19 cellular contexts compared by ENCODE assay signal in the genomic region with DNA sequence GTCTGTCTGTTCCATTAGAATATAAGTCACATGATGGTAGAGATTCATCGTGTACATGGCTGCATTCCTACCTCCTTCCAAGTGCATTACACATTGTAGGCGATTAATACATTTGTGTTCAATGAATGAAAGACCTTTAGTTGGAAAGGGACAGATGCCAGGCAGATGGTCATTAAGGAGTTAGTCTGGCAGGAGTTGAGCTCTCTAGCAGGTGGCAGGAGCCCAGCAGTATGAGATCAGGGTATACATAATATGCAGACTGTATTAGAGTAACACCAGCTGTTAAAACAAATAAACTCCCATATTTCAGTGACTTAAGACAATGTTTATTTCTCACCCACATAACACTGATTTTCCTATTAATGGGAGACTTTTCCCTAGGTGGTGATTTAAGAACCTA.
DNase-seq lines count a peak whose midpoint lies in the region; ATAC-seq and TF ChIP-seq lines count a peak whose summit lies in the region.
"Had no signal": no experiment of that assay in that cellular context is flagged by ENCODE, and none has a peak within 500 bp of the region (broad histone marks: within the 10 kb centered on the region; RNA-seq: fewer than 3 reads in every experiment).

No MANE protein-coding gene starts in this region.

- no peak overlapping the region for H3K4me3 Mint-ChIP-seq in activated T-helper 17 cell treated with anti-CD3 and anti-CD28 coated beads, Interleukin-2, amount 50 U/mL, for 72 hours
- H3K4me3 Mint-ChIP-seq: B cell, CD14-positive monocyte, GM23338 had no signal

- no peak for ATAC-seq in activated T-helper 17 cell treated with anti-CD3 and anti-CD28 coated beads, Interleukin-2, amount 50 U/mL, for 72 hours (replicated peaks)
- ATAC-seq: GM23338 had no signal

- no peaks in the 10 kb centered on the region for H3K36me3 ChIP-seq in SJCRH30
- H3K36me3 ChIP-seq: Peyer's patch had no signal

- H3K4me1 Mint-ChIP-seq in activated T-helper 17 cell treated with anti-CD3 and anti-CD28 coated beads, Interleukin-2, amount 50 U/mL, for 72 hours = no peaks in the 10 kb centered on the region
- H3K4me1 Mint-ChIP-seq: B cell, CD14-positive monocyte, GM23338 had no signal

- peak overlapping the region; percentile 32; the same call in 1 of the 2 replicates for H3K27ac ChIP-seq in SJCRH30
- H3K27ac ChIP-seq: HL-60, Peyer's patch had no signal

- no peak overlapping the region for H3K27ac Mint-ChIP-seq in activated T-helper 17 cell treated with anti-CD3 and anti-CD28 coated beads, Interleukin-2, amount 50 U/mL, for 72 hours
- H3K27ac Mint-ChIP-seq: B cell, GM23338 had no signal

- H3K27me3 Mint-ChIP-seq in activated T-helper 17 cell treated with anti-CD3 and anti-CD28 coated beads, Interleukin-2, amount 50 U/mL, for 72 hours = no peaks in the 10 kb centered on the region

- in situ Hi-C loops in GM13976 (cut with MboI; ENCODE audit: low sequenced_read_pairs, unreplicated experiment) = no loop called here

- no peaks in the 10 kb centered on the region for H3K27me3 ChIP-seq in SJCRH30
- H3K27me3 ChIP-seq: Peyer's patch had no signal

- no peak for TF ChIP-seq CTCF in GM13976 (IDR thresholded peaks at IDR 0.05; ENCODE audit: borderline replicate concordance, control extremely low read depth, extremely low read depth, insufficient read depth, missing control alignments)

- H3K9me3 Mint-ChIP-seq in activated T-helper 17 cell treated with anti-CD3 and anti-CD28 coated beads, Interleukin-2, amount 50 U/mL, for 72 hours = peaks cover 3% of the 10 kb centered on the region

- peak; percentile 36 for DNase-seq in D341Med (ENCODE audit: low spot score)
- peak; percentile 51 for DNase-seq in NCI-H1092 treated with DMSO at 0.1 percent for 48 hours (lab: John Stamatoyannopoulos, UW)
- peak; percentile 1 for DNase-seq in NCI-H774 (lab: John Stamatoyannopoulos, UW)
- peak; percentile 24 to 53 for DNase-seq in SJCRH30
- DNase-seq in GM13976 (ENCODE audit: low spot score) = no peak
- DNase-seq in activated gamma-delta T cell (lab: John Stamatoyannopoulos, UW) = no peak
- DNase-seq: DMS79 treated with DMSO at 0.1 percent for 48 hours, HCEC 1CT, KBM-7, NCI-H187 treated with DMSO at 0.1 percent for 48 hours, NCI-H345, NCI-H69, Peyer's patch, T-helper 9 cell had no signal

- no peaks in the 10 kb centered on the region for H3K36me3 Mint-ChIP-seq in activated T-helper 17 cell treated with anti-CD3 and anti-CD28 coated beads, Interleukin-2, amount 50 U/mL, for 72 hours (ENCODE audit: low read depth)
- H3K36me3 Mint-ChIP-seq: CD14-positive monocyte had no signal

- H3K9me3 ChIP-seq in SJCRH30 (replicated peaks) = no peaks in the 10 kb centered on the region
- H3K9me3 ChIP-seq: Peyer's patch had no signal

- no peaks in the 10 kb centered on the region for H3K4me1 ChIP-seq in SJCRH30
- H3K4me1 ChIP-seq: Peyer's patch had no signal

- no peak overlapping the region for H3K4me3 ChIP-seq in SJCRH30
- H3K4me3 ChIP-seq: GM23338, Peyer's patch had no signal

Comparison
In these comparisons a context has a peak if more than half of its experiments do, and no peak if none do; other contexts are left out.
1. DNase-seq: peak in D341Med (single experiment), NCI-H1092 treated with DMSO at 0.1 percent for 48 hours (single experiment), NCI-H774 (single experiment) and SJCRH30 (2 of 2); none in GM13976 (single experiment) and activated gamma-delta T cell (single experiment).